ENCODE assay signal across 1 cellular context in the genomic region with DNA sequence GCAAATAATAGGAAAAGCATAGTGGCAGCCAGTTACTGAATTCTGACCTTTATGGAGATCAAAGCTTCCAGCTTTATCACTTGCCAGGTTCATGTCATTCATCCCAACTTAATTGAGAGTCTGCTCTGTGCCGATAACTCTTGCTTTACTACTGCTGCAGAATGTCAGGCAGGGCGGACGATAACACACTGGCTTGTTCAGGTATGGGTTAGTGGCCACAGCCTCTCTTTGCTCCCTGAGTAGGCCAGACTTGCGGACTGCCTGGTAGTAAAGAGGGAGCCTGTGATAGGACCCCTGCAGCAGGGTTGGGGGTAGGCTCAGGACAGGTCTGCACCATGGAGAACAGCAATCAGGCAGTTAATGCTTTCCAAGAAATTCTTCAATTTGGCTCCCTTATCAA.
TF ChIP-seq lines count a peak whose summit lies in the region.

No MANE protein-coding gene starts in this region.

TF ChIP-seq in K562, 482 proteins besides CTCF, POLR2A, EP300 and RAD21 (continued from another document and continues in another):
- TF ChIP-seq, protein P1, sequence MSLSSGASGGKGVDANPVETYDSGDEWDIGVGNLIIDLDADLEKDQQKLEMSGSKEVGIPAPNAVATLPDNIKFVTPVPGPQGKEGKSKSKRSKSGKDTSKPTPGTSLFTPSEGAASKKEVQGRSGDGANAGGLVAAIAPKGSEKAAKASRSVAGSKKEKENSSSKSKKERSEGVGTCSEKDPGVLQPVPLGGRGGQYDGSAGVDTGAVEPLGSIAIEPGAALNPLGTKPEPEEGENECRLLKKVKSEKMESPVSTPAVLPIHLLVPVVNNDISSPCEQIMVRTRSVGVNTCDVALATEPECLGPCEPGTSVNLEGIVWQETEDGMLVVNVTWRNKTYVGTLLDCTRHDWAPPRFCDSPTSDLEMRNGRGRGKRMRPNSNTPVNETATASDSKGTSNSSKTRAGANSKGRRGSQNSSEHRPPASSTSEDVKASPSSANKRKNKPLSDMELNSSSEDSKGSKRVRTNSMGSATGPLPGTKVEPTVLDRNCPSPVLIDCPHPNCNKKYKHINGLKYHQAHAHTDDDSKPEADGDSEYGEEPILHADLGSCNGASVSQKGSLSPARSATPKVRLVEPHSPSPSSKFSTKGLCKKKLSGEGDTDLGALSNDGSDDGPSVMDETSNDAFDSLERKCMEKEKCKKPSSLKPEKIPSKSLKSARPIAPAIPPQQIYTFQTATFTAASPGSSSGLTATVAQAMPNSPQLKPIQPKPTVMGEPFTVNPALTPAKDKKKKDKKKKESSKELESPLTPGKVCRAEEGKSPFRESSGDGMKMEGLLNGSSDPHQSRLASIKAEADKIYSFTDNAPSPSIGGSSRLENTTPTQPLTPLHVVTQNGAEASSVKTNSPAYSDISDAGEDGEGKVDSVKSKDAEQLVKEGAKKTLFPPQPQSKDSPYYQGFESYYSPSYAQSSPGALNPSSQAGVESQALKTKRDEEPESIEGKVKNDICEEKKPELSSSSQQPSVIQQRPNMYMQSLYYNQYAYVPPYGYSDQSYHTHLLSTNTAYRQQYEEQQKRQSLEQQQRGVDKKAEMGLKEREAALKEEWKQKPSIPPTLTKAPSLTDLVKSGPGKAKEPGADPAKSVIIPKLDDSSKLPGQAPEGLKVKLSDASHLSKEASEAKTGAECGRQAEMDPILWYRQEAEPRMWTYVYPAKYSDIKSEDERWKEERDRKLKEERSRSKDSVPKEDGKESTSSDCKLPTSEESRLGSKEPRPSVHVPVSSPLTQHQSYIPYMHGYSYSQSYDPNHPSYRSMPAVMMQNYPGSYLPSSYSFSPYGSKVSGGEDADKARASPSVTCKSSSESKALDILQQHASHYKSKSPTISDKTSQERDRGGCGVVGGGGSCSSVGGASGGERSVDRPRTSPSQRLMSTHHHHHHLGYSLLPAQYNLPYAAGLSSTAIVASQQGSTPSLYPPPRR (CRISPR knock-in tag; IDR thresholded peaks at IDR 0.05; ENCODE audit: borderline replicate concordance) = no peak
- TF ChIP-seq PCBP1 (IDR thresholded peaks at IDR 0.05; ENCODE audit: low read depth, low read length, poor library complexity, severe bottlenecking) (no peak), U2AF2 (optimal IDR thresholded peaks at IDR 0.05; ENCODE audit: low read depth, low read length) (no peak), ESRRA (IDR thresholded peaks at IDR 0.05; ENCODE audit: borderline replicate concordance, low read depth) (peak; percentile 60), SAP30 (IDR thresholded peaks at IDR 0.05; ENCODE audit: borderline replicate concordance, insufficient read depth, low read depth, low read length, poor library complexity, severe bottlenecking) (no peak), IRF9 (tag; IDR thresholded peaks at IDR 0.05) (no peak), TGIF2 (CRISPR knock-in tag; IDR thresholded peaks at IDR 0.05) (no peak), ATF4 (CRISPR knock-in tag; IDR thresholded peaks at IDR 0.05) (no peak), KAT8 (IDR thresholded peaks at IDR 0.05; ENCODE audit: low read depth) (no peak), CTBP1 (IDR thresholded peaks at IDR 0.05; ENCODE audit: borderline replicate concordance) (peak; percentile 94), XRCC3 (IDR thresholded peaks at IDR 0.05) (no peak), RBM25 (IDR thresholded peaks at IDR 0.05; ENCODE audit: low read depth, low read length, severe bottlenecking) (no peak), ETS2 (tag; IDR thresholded peaks at IDR 0.05; ENCODE audit: borderline replicate concordance, poor library complexity, severe bottlenecking) (no peak), PHF20 (IDR thresholded peaks at IDR 0.05; ENCODE audit: partially characterized antibody) (peak; percentile 44), UBTF (IDR thresholded peaks at IDR 0.05; ENCODE audit: borderline replicate concordance in 1 of 2, low read depth in 2 of 2, low read length in 2 of 2) (no peak), TCFL5 (CRISPR knock-in tag; conservative IDR thresholded peaks at IDR 0.05) (no peak), NEUROD1 (IDR thresholded peaks at IDR 0.05; ENCODE audit: borderline replicate concordance, low read depth, low read length, partially characterized antibody) (peak; percentile 60), TBP (optimal IDR thresholded peaks at IDR 0.05; ENCODE audit: low read depth, low read length) (peak; percentile 33), POU5F1 (IDR thresholded peaks at IDR 0.05; ENCODE audit: borderline replicate concordance, low read depth, low read length, partially characterized antibody) (no peak), ETV5 (CRISPR knock-in tag; IDR thresholded peaks at IDR 0.05; ENCODE audit: low read depth) (no peak), MTA3 (IDR thresholded peaks at IDR 0.05; ENCODE audit: borderline replicate concordance) (peak; percentile 55; the same call in 1 of the 2 replicates), NFYB (IDR thresholded peaks at IDR 0.05; ENCODE audit: extremely low read depth, insufficient read length) (no peak), ZKSCAN3 (CRISPR knock-in tag; IDR thresholded peaks at IDR 0.05) (no peak), ZBTB7A (IDR thresholded peaks at IDR 0.05; ENCODE audit: borderline replicate concordance, control insufficient read depth, low read depth, low read length) (no peak; the same call in 1 of the 2 replicates), BRD4 (IDR thresholded peaks at IDR 0.05) (no peak), ZNF584 (CRISPR knock-in tag; IDR thresholded peaks at IDR 0.05; ENCODE audit: low read depth) (peak; percentile 57; the same call in 1 of the 2 replicates), ZNF398 (CRISPR knock-in tag; IDR thresholded peaks at IDR 0.05) (no peak), E2F5 (CRISPR knock-in tag; IDR thresholded peaks at IDR 0.05) (no peak), ASH1L (IDR thresholded peaks at IDR 0.05; ENCODE audit: borderline replicate concordance, low read depth, partially characterized antibody) (no peak), FOS (IDR thresholded peaks at IDR 0.05; ENCODE audit: extremely low read depth, insufficient read length) (no peak)
- TF ChIP-seq, protein P2, sequence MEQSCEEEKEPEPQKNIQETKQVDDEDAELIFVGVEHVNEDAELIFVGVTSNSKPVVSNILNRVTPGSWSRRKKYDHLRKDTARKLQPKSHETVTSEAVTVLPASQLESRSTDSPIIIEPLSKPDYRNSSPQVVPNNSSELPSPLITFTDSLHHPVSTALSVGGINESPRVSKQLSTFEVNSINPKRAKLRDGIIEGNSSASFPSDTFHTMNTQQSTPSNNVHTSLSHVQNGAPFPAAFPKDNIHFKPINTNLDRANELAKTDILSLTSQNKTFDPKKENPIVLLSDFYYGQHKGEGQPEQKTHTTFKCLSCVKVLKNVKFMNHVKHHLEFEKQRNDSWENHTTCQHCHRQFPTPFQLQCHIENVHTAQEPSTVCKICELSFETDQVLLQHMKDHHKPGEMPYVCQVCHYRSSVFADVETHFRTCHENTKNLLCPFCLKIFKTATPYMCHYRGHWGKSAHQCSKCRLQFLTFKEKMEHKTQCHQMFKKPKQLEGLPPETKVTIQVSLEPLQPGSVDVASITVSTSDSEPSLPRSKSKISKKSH (CRISPR knock-in tag; IDR thresholded peaks at IDR 0.05) = no peak
- TF ChIP-seq, protein P3, sequence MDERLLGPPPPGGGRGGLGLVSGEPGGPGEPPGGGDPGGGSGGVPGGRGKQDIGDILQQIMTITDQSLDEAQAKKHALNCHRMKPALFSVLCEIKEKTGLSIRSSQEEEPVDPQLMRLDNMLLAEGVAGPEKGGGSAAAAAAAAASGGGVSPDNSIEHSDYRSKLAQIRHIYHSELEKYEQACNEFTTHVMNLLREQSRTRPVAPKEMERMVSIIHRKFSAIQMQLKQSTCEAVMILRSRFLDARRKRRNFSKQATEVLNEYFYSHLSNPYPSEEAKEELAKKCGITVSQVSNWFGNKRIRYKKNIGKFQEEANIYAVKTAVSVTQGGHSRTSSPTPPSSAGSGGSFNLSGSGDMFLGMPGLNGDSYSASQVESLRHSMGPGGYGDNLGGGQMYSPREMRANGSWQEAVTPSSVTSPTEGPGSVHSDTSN (CRISPR knock-in tag; IDR thresholded peaks at IDR 0.05; ENCODE audit: low read depth) = no peak
- TF ChIP-seq, protein P3 (tag; conservative IDR thresholded peaks at IDR 0.05; ENCODE audit: low read depth) = peak; percentile 89
- TF ChIP-seq, protein P4, sequence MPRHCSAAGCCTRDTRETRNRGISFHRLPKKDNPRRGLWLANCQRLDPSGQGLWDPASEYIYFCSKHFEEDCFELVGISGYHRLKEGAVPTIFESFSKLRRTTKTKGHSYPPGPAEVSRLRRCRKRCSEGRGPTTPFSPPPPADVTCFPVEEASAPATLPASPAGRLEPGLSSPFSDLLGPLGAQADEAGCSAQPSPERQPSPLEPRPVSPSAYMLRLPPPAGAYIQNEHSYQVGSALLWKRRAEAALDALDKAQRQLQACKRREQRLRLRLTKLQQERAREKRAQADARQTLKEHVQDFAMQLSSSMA (CRISPR knock-in tag; IDR thresholded peaks at IDR 0.05) = no peak
- TF ChIP-seq, protein P5, sequence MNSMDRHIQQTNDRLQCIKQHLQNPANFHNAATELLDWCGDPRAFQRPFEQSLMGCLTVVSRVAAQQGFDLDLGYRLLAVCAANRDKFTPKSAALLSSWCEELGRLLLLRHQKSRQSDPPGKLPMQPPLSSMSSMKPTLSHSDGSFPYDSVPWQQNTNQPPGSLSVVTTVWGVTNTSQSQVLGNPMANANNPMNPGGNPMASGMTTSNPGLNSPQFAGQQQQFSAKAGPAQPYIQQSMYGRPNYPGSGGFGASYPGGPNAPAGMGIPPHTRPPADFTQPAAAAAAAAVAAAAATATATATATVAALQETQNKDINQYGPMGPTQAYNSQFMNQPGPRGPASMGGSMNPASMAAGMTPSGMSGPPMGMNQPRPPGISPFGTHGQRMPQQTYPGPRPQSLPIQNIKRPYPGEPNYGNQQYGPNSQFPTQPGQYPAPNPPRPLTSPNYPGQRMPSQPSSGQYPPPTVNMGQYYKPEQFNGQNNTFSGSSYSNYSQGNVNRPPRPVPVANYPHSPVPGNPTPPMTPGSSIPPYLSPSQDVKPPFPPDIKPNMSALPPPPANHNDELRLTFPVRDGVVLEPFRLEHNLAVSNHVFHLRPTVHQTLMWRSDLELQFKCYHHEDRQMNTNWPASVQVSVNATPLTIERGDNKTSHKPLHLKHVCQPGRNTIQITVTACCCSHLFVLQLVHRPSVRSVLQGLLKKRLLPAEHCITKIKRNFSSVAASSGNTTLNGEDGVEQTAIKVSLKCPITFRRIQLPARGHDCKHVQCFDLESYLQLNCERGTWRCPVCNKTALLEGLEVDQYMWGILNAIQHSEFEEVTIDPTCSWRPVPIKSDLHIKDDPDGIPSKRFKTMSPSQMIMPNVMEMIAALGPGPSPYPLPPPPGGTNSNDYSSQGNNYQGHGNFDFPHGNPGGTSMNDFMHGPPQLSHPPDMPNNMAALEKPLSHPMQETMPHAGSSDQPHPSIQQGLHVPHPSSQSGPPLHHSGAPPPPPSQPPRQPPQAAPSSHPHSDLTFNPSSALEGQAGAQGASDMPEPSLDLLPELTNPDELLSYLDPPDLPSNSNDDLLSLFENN (IDR thresholded peaks at IDR 0.05; ENCODE audit: low read depth in 2 of 2, low read length in 2 of 2) = peak in 1 of 2 experiments; percentile 94; a peak in 2 of 4 replicates
